In genomic region chr14:76961631-76962302, GRCh38 we compare ENCODE assay signal across 8 cellular contexts.
DNase-seq lines count a peak whose midpoint lies in the region; FAIRE-seq and TF ChIP-seq lines count a peak whose summit lies in the region.

No MANE protein-coding gene starts in this region.

- in situ Hi-C loops in brain microvascular endothelial cell (cut with HindIII; ENCODE audit: low pct_ligation_motif_present, low sequenced_read_pairs): no loop called here

- H3K9me3 ChIP-seq in Loucy (ENCODE audit: insufficient read depth, low read depth, low read length) (no peaks in the 10 kb centered on the region), small intestine (ENCODE audit: control insufficient read depth, low read depth) (no peaks in the 10 kb centered on the region)

- WGBS in small intestine, 3 donors: 3 to 8% (median 3%) methylated on average over 24 of the region's 24 CpGs

- H3K79me2 ChIP-seq in Loucy (ENCODE audit: insufficient read depth, low read length): no peaks in the 10 kb centered on the region

- no peaks in the 10 kb centered on the region for H3K9me2 ChIP-seq in Loucy (replicated peaks; ENCODE audit: low read depth, low read length)

- H3K4me1 ChIP-seq in Loucy (ENCODE audit: insufficient read depth, low read length, poor library complexity, severe bottlenecking) (peaks cover 42% of the 10 kb centered on the region), small intestine (ENCODE audit: control insufficient read depth in 2 of 2, insufficient read depth in 1 of 2, low read depth in 1 of 2, low read length in 1 of 2) (peaks cover 3 to 4% of the 10 kb centered on the region in 2 donors)

- no peaks in the 10 kb centered on the region for H3F3A ChIP-seq in Loucy (ENCODE audit: low read depth)

- H4K20me1 ChIP-seq in Loucy (ENCODE audit: insufficient read depth, low read length, poor library complexity, severe bottlenecking): no peaks in the 10 kb centered on the region

- peak overlapping the region; percentile 63 for H3K9ac ChIP-seq in Loucy (ENCODE audit: low read depth, low read length, poor library complexity, severe bottlenecking)

- TF ChIP-seq CTCF in GM10248 (IDR thresholded peaks at IDR 0.05; ENCODE audit: control extremely low read depth, extremely low read depth, low read depth, missing control alignments): no peak
- no peak for TF ChIP-seq CTCF in Loucy (conservative IDR thresholded peaks at IDR 0.05; ENCODE audit: low read length)
- no peak for TF ChIP-seq CTCF in brain microvascular endothelial cell (IDR thresholded peaks at IDR 0.05; ENCODE audit: low read depth, low read length, missing control alignments)

- CTCF ChIA-PET in GM10248 (lab: Yijun Ruan, JAX): interaction anchor here (0.9 to 2.7 kb wide), 20 partner anchors 9 to 162 kb away, joined by 3 to 12 read pairs (median 4); no protein-coding TSS in a partner anchor

- no peaks in the 10 kb centered on the region for H3K36me3 ChIP-seq in H7 (replicated peaks; ENCODE audit: control insufficient read depth, insufficient read depth, low read length)
- no peaks in the 10 kb centered on the region for H3K36me3 ChIP-seq in Loucy (ENCODE audit: insufficient read depth, low read length)
- H3K36me3 ChIP-seq in brain microvascular endothelial cell (replicated peaks): no peaks in the 10 kb centered on the region
- H3K36me3 ChIP-seq in small intestine (ENCODE audit: control insufficient read depth in 2 of 2, insufficient read depth in 2 of 2, low read length in 2 of 2): no peaks in the 10 kb centered on the region

- peak overlapping the region; percentile 21 for H2AFZ ChIP-seq in Loucy (ENCODE audit: low read length)

- FAIRE-seq in small intestine (lab: Jason Lieb, UNC): no peak

- peak; percentile 87 for DNase-seq in GM10248 (ENCODE audit: extremely low spot score)
- peak; percentile 88 for DNase-seq in H7
- DNase-seq in UCSD-AML1 (lab: John Stamatoyannopoulos, UW; ENCODE audit: unreplicated experiment): peak; percentile 88
- DNase-seq in brain microvascular endothelial cell: peak; percentile 99
- DNase-seq in iPS-NIHi11 (ENCODE audit: low spot score): peak; percentile 83
- DNase-seq in small intestine: peak; percentile 96
- DNase-seq in NCI-H1105 treated with DMSO at 0.1 percent for 48 hours (lab: John Stamatoyannopoulos, UW): no peak

- H3K27me3 ChIP-seq in H7 (ENCODE audit: control insufficient read depth, insufficient read depth, low read length): no peaks in the 10 kb centered on the region
- no peaks in the 10 kb centered on the region for H3K27me3 ChIP-seq in Loucy (ENCODE audit: insufficient read depth, low read length, poor library complexity, severe bottlenecking)
- H3K27me3 ChIP-seq in brain microvascular endothelial cell (replicated peaks): no peaks in the 10 kb centered on the region
- H3K27me3 ChIP-seq in small intestine (ENCODE audit: control insufficient read depth in 2 of 2, insufficient read depth in 2 of 2, low read length in 2 of 2): no peaks in the 10 kb centered on the region

- H3K27ac ChIP-seq in brain microvascular endothelial cell (peak overlapping the region; percentile 75), small intestine (ENCODE audit: low read depth in 1 of 2, low read length in 1 of 2) (peak overlapping the region; percentile 68 to 94)

- H3K4me3 ChIP-seq in H7 (ENCODE audit: insufficient read depth, low read depth, low read length) (no peak overlapping the region), Loucy (ENCODE audit: low read length, poor library complexity, severe bottlenecking) (peak overlapping the region; percentile 71), brain microvascular endothelial cell (ENCODE audit: low read depth, low read length) (peak overlapping the region; percentile 16), small intestine (ENCODE audit: low read depth in 1 of 2, low read length in 2 of 2) (peak overlapping the region in 1 of 2 donors; percentile 45)

- POLR2A ChIA-PET in GM10248 (lab: Yijun Ruan, JAX): interaction anchor here (0.6 to 2.1 kb wide), 11 partner anchors 8 to 104 kb away, joined by 3 to 24 read pairs (median 5); no protein-coding TSS in a partner anchor

- H3K4me2 ChIP-seq in Loucy (ENCODE audit: low read depth, low read length, poor library complexity, severe bottlenecking): peak overlapping the region; percentile 86
